Comparison of ENCODE assay signal across 16 cellular contexts in the genomic region with DNA sequence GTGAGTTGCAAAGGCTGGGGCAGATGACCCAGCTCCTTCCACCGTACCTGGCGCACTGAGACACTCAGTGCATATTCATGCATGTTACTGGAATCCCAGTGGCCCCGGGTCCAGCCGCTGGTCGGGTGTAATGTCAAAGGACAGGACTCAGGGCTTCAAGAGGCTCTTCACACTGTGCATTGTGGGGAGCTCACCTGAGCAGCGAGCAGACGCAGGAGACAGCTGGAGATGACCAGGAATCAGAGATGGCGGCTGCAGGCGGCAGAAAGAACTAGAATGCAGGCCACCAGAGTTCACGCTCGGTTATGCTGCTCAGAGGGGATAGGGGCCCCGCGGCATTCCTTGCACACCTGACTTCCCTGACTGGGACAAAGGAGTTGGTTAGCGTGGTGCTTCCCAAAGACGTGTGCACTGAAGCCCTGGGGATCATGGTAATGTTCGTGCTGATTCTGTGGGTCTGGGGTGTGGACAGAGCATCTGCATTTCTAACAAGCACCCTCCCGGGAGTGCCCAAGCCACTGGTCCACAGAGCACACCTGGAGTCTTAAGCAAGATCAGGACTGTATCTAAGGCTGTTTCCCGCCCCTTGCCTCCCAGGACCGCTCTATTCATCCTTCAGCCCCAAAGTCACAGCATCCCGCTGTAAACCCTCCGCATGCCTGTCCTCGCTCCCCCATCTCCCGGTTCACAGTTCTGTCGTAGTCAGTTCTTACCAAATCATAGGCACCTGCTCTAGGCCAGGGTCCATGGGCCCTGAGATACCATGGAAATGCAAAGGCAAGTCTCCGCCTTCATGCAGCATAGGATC.
"Had no signal": no experiment of that assay in that cellular context is flagged by ENCODE, and none has a peak within 500 bp of the region (broad histone marks: within the 10 kb centered on the region; RNA-seq: fewer than 3 reads in every experiment).

No MANE protein-coding gene starts in this region.

- H3K36me3 ChIP-seq: pancreas, thyroid gland had no signal

- FAIRE-seq: pancreas had no signal

- ATAC-seq: stimulated activated memory B cell treated with anti-CD40 and anti-IgM and Interleukin-4, amounts not matched to agents 10 μg/mL and 1 μg/mL and 100 μg/mL, for 72 hours had no signal

- H3K4me3 ChIP-seq: pancreas, thyroid gland had no signal

- H3K27me3 Mint-ChIP-seq: activated B cell treated with CpG ODN at 0.5 μM for 24 hours; stimulated activated memory B cell treated with anti-CD40 and anti-IgM and Interleukin-4, amounts not matched to agents 10 μg/mL and 1 μg/mL and 100 μg/mL, for 72 hours had no signal

- H3K9me3 Mint-ChIP-seq: activated B cell treated with CpG ODN at 0.5 μM for 24 hours; activated T-helper 1 cell treated with anti-CD3 and anti-CD28 coated beads, Interleukin-12 subunit alpha, Interleukin-12 subunit beta, Interleukin-2, Interleukin-4 antibody, amounts not matched to agents 30 ng/mL and 10 ng/mL and 1 ng/mL, durations not matched to agents 14 hours and 24 hours and 36 hours had no signal

- H3K9me3 ChIP-seq: pancreas, thyroid gland had no signal

- H3K4me3 Mint-ChIP-seq: activated B cell treated with CpG ODN at 0.5 μM for 24 hours; activated T-helper 1 cell treated with anti-CD3 and anti-CD28 coated beads, Interleukin-12 subunit alpha, Interleukin-12 subunit beta, Interleukin-2, Interleukin-4 antibody, amounts not matched to agents 30 ng/mL and 10 ng/mL and 1 ng/mL, durations not matched to agents 14 hours and 24 hours and 36 hours; stimulated activated memory B cell treated with anti-CD40 and anti-IgM and Interleukin-4, amounts not matched to agents 10 μg/mL and 1 μg/mL and 100 μg/mL, for 72 hours had no signal

- H3K4me1 ChIP-seq: pancreas, thyroid gland had no signal

- H3K27ac ChIP-seq: pancreas, thyroid gland had no signal

- H3K27me3 ChIP-seq: pancreas, thyroid gland had no signal

- DNase-seq: activated B cell treated with CpG ODN at 0.5 μM for 24 hours; activated CD4-positive, alpha-beta T cell treated with anti-CD3 and anti-CD28 coated beads for 48 hours; activated CD8-positive, alpha-beta memory T cell treated with anti-CD3 and anti-CD28 coated beads, Interleukin-2, amount 50 U/mL, for 48 hours; activated naive CD4-positive, alpha-beta T cell treated with anti-CD3 and anti-CD28 coated beads, Interleukin-2, amount 50 U/mL, for 16 hours; caudate nucleus; cortex of kidney; effector CD8-positive, alpha-beta T cell; foreskin fibroblast; mesendoderm; pancreas; stimulated activated CD4-positive, alpha-beta T cell treated with anti-CD3 and anti-CD28 coated beads, Interleukin-12 subunit alpha, Interleukin-12 subunit beta, amount 100 ng/mL, for 4 hours; stimulated activated CD4-positive, alpha-beta T cell treated with anti-CD3 and anti-CD28 coated beads, Interleukin-2, amount 100 ng/mL, for 24 hours; SW 1271; thyroid gland had no signal

- H3K27ac Mint-ChIP-seq: activated B cell treated with CpG ODN at 0.5 μM for 24 hours; activated T-helper 1 cell treated with anti-CD3 and anti-CD28 coated beads, Interleukin-12 subunit alpha, Interleukin-12 subunit beta, Interleukin-2, Interleukin-4 antibody, amounts not matched to agents 30 ng/mL and 10 ng/mL and 1 ng/mL, durations not matched to agents 14 hours and 24 hours and 36 hours; stimulated activated memory B cell treated with anti-CD40 and anti-IgM and Interleukin-4, amounts not matched to agents 10 μg/mL and 1 μg/mL and 100 μg/mL, for 72 hours had no signal
